Comparison of ENCODE assay signal across 3 cellular contexts in genomic region chr1:11266268-11267074, GRCh38.
A peak's percentile ranks its signal among the peaks of the same experiment; 100 is the strongest.
TF ChIP-seq lines count a peak whose summit lies in the region.

No MANE protein-coding gene starts in this region.

TF ChIP-seq in GM23338, 12 proteins besides CTCF, POLR2A, EP300 and RAD21:
- TF ChIP-seq STAT1 (IDR thresholded peaks at IDR 0.05; ENCODE audit: unreplicated experiment) (no peak), ZNF331 (CRISPR knock-in tag; IDR thresholded peaks at IDR 0.05; ENCODE audit: low read depth) (no peak), REST (IDR thresholded peaks at IDR 0.05; ENCODE audit: unreplicated experiment) (no peak), ZNF114 (CRISPR knock-in tag; IDR thresholded peaks at IDR 0.05) (no peak)

TF ChIP-seq in GM12878, 131 proteins besides CTCF, POLR2A, EP300 and RAD21:
- TF ChIP-seq SUZ12 (IDR thresholded peaks at IDR 0.05; ENCODE audit: unreplicated experiment) (no peak), BCL3 (IDR thresholded peaks at IDR 0.05; ENCODE audit: borderline replicate concordance, insufficient read depth, low read depth, low read length, poor library complexity, severe bottlenecking) (peak; percentile 69)
TF ChIP-seq in GM12878: peak in this region for 1.

TF ChIP-seq in liver, 16 proteins besides CTCF, POLR2A, EP300 and RAD21:
- TF ChIP-seq NR2F2 (IDR thresholded peaks at IDR 0.05) (no peak), FOXA1 (IDR thresholded peaks at IDR 0.05) (no peak), SP1 (IDR thresholded peaks at IDR 0.05) (no peak), MAX (IDR thresholded peaks at IDR 0.05) (no peak), ZBTB33 (IDR thresholded peaks at IDR 0.05) (no peak), RXRA (IDR thresholded peaks at IDR 0.05) (no peak), FOXA2 (IDR thresholded peaks at IDR 0.05) (no peak), TAF1 (conservative IDR thresholded peaks at IDR 0.05) (no peak), YY1 (IDR thresholded peaks at IDR 0.05) (no peak), GABPA (IDR thresholded peaks at IDR 0.05 in 1 of 2, conservative IDR thresholded peaks at IDR 0.05 in 1 of 2) (no peak), REST (IDR thresholded peaks at IDR 0.05) (no peak), HNF4G (IDR thresholded peaks at IDR 0.05) (no peak), JUND (IDR thresholded peaks at IDR 0.05) (no peak), HNF4A (conservative IDR thresholded peaks at IDR 0.05) (no peak)
TF ChIP-seq in liver: peak in this region for 0.
